In genomic region chr22:22616636-22617035, GRCh38 we compare ENCODE assay signal across 12 cellular contexts. TPM values are rescaled to one million over a fixed set of nuclear protein-coding genes. Genes with fewer than 3 reads are reported as not detected.
A peak's percentile ranks its signal among the peaks of the same experiment; 100 is the strongest.
DNase-seq lines count a peak whose midpoint lies in the region; ATAC-seq and TF ChIP-seq lines count a peak whose summit lies in the region.
"Had no signal": no experiment of that assay in that cellular context is flagged by ENCODE, and none has a peak within 500 bp of the region (broad histone marks: within the 10 kb centered on the region; RNA-seq: fewer than 3 reads in every experiment).

No MANE protein-coding gene starts in this region.

- H3K4me1 Mint-ChIP-seq in Caco-2 (ENCODE audit: low read depth, unreplicated experiment) (peaks cover 11% of the 10 kb centered on the region), T-helper 17 cell (peaks cover 9% of the 10 kb centered on the region)

- BruUV-seq in Caco-2 (replicated peaks; lab: Mats Ljungman, UMichigan), result no TSS peak

- H3K27me3 Mint-ChIP-seq in Caco-2 (ENCODE audit: insufficient read depth, unreplicated experiment) (peaks cover 14% of the 10 kb centered on the region), T-helper 17 cell (peaks cover 23% of the 10 kb centered on the region)

- no peak overlapping the region for H3K27ac ChIP-seq in left lung
- H3K27ac ChIP-seq: PC-9 had no signal

- CTCF ChIA-PET in Caco-2 (lab: Charles Lee), result interaction anchor here (1.0 kb wide), 1 partner anchor 30 kb away, joined by 3 read pairs; no protein-coding TSS in a partner anchor

- intact Hi-C loops in Caco-2 (cut with micrococcal nuclease; ENCODE audit: unreplicated experiment) (no loop called here), left lung (cut with DNase I) (no loop called here)

- DNase-seq in Caco-2 (no peak), T-helper 17 cell (no peak), left lung (no peak), midbrain (lab: John Stamatoyannopoulos, UW) (no peak)
- DNase-seq: NCI-H2029 treated with DMSO at 0.1 percent for 48 hours, PC-9 had no signal

- H3K36me3 Mint-ChIP-seq in Caco-2 (ENCODE audit: insufficient read depth, unreplicated experiment) (no peaks in the 10 kb centered on the region), T-helper 17 cell (ENCODE audit: low read depth) (no peaks in the 10 kb centered on the region)

- H3K4me1 ChIP-seq in Caco-2 (no peaks in the 10 kb centered on the region), left lung (no peaks in the 10 kb centered on the region)

- H3K27me3 ChIP-seq in Caco-2 (replicated peaks; ENCODE audit: control insufficient read depth, insufficient read depth, low read length) (no peaks in the 10 kb centered on the region; the same call in 1 of the 2 replicates), left lung (no peaks in the 10 kb centered on the region)

- no peaks in the 10 kb centered on the region for H3K9me3 Mint-ChIP-seq in Caco-2 (ENCODE audit: unreplicated experiment)

- ATAC-seq in GM18520 (IDR thresholded peaks at IDR 0.05; ENCODE audit: unreplicated experiment), result peak; percentile 37
- ATAC-seq in T-helper 17 cell, result peak; percentile 96
- ATAC-seq in left lung, result peak; percentile 31
- no peak for ATAC-seq in HG03135 (IDR thresholded peaks at IDR 0.05; ENCODE audit: unreplicated experiment)
- no peak for ATAC-seq in HG03469 (IDR thresholded peaks at IDR 0.05; ENCODE audit: unreplicated experiment)
- no peak for ATAC-seq in GM18519 (IDR thresholded peaks at IDR 0.05; ENCODE audit: low FRiP score, unreplicated experiment)

- H3K4me3 Mint-ChIP-seq in Caco-2 (ENCODE audit: unreplicated experiment), result peak overlapping the region; percentile 20
- peak overlapping the region; percentile 69 for H3K4me3 Mint-ChIP-seq in T-helper 17 cell
- H3K4me3 Mint-ChIP-seq: nephron progenitor cell had no signal

- no peaks in the 10 kb centered on the region for H3K36me3 ChIP-seq in Caco-2 (ENCODE audit: control insufficient read depth, insufficient read depth, low read length)
- H3K36me3 ChIP-seq in left lung, result no peaks in the 10 kb centered on the region

- H3K4me3 ChIP-seq in Caco-2 (ENCODE audit: low read depth, low read length), result no peak overlapping the region
- H3K4me3 ChIP-seq in left lung, result no peak overlapping the region
- H3K4me3 ChIP-seq: PC-9 had no signal

- POLR2A ChIA-PET in Caco-2 (lab: Charles Lee), result no interaction called here

- TF ChIP-seq CTCF in Caco-2 (IDR thresholded peaks at IDR 0.05; ENCODE audit: insufficient read depth in 1 of 2, low read depth in 1 of 2, low read length in 1 of 2, severe bottlenecking in 1 of 2, unreplicated experiment in 1 of 2) (no peak), left lung (IDR thresholded peaks at IDR 0.05) (no peak)

- H3K9me3 ChIP-seq in Caco-2 (no peaks in the 10 kb centered on the region), T-helper 17 cell (ENCODE audit: control insufficient read depth, low read length, poor library complexity, severe bottlenecking) (no peaks in the 10 kb centered on the region), left lung (no peaks in the 10 kb centered on the region)

- H3K27ac Mint-ChIP-seq in Caco-2 (ENCODE audit: unreplicated experiment), result no peak overlapping the region
- H3K27ac Mint-ChIP-seq in T-helper 17 cell, result peak overlapping the region; percentile 85
- H3K27ac Mint-ChIP-seq: nephron progenitor cell had no signal

RNA-seq across cellular contexts. Expression of gene GGTLC2, which starts 27.8 kb away (rescaled TPM):
- total RNA-seq in Caco-2 (2022) (0.34 TPM in 1 of 2 replicates, not detected in the other), T-helper 17 cell (not detected), left lung (under 1 TPM; 0.47 to 0.55 TPM)
- total RNA-seq: kidney epithelial cell, PC-9 had no signal

RNA-seq across cellular contexts. Expression of gene PRAME, which starts 57.6 kb away (rescaled TPM):
- not detected in 2 replicates for total RNA-seq in Caco-2 (2022)
- not detected for total RNA-seq in T-helper 17 cell
- total RNA-seq in left lung, result not detected
- total RNA-seq: PC-9 had no signal

Comparison
In these comparisons a context has a peak if more than half of its experiments do, and no peak if none do; other contexts are left out.
1. ATAC-seq: peak in GM18520 (single experiment), T-helper 17 cell (single experiment) and left lung (single experiment); none in HG03135 (single experiment), HG03469 (single experiment) and GM18519 (single experiment).